Comparison of ENCODE assay signal across 8 cellular contexts in the genomic region with DNA sequence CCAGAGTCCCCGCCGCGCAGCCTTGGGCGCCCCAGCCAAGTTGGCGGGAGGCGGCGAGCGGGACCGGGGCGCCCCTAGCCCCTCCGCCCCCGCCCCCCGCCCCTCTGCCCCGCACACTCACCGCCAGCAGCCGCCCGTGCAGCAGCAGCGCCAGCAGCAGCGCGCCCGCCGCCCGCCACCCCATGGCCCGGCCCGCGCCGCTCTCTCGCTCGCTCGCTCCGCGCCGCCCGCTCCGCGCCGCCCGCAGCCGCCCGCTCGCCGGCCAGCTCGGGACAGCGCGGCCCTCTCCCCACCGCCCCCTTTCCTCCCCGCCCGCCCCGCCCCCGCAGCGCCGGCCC. TPM values are rescaled to one million over a fixed set of nuclear protein-coding genes. Genes with fewer than 3 reads are reported as not detected.
DNase-seq lines count a peak whose midpoint lies in the region; ATAC-seq, FAIRE-seq and TF ChIP-seq lines count a peak whose summit lies in the region.

A gene (minus strand): TSS at position 277 of the 338 bp plus-strand sequence. CDS start 93 bp downstream, at position 184.

- RAD21 ChIA-PET in GM12878 (lab: Charles Lee; ENCODE audit: unreplicated experiment), result interaction anchor here (1.3 to 1.5 kb wide), 2 partner anchors 26 to 145 kb away, joined by 3 read pairs; no protein-coding TSS in a partner anchor

- no peak for TF ChIP-seq POLR2A in GM12878 (IDR thresholded peaks at IDR 0.05; ENCODE audit: low read depth, low read length)

- BruUV-seq in GM12878 (replicated peaks; lab: Mats Ljungman, UMichigan), result no TSS peak

- TF ChIP-seq CTCF in GM12878 (IDR thresholded peaks at IDR 0.05 in 2 of 3, conservative IDR thresholded peaks at IDR 0.05 in 1 of 3; ENCODE audit: control insufficient read depth in 2 of 3, extremely low read depth in 1 of 3, insufficient read depth in 1 of 3, low read depth in 3 of 3, low read length in 3 of 3) (no peak), subcutaneous adipose tissue (IDR thresholded peaks at IDR 0.05; ENCODE audit: low read depth) (no peak)

- H3K36me3 ChIP-seq in GM12878 (ENCODE audit: control insufficient read depth in 2 of 2, insufficient read depth in 2 of 2, low read length in 1 of 2), result no peaks in the 10 kb centered on the region

- TF ChIP-seq EP300 in GM12878 (IDR thresholded peaks at IDR 0.05; ENCODE audit: borderline replicate concordance in 1 of 2, control insufficient read depth in 1 of 2, low read depth in 2 of 2, low read length in 2 of 2), result no peak

- POLR2A ChIA-PET in GM12878 (lab: Charles Lee), result no interaction called here

- peak within 1 kb of the TSS; percentile 76 for H2AFZ ChIP-seq in GM12878 (ENCODE audit: control insufficient read depth, low read depth, low read length)

- peaks cover 0 to 6% of the 10 kb centered on the region in 2 experiments; a peak in 2 of 4 replicates for H3K27me3 ChIP-seq in GM12878 (replicated peaks in 1 of 2; ENCODE audit: control insufficient read depth in 2 of 2, insufficient read depth in 2 of 2, low read length in 1 of 2)
- no peaks in the 10 kb centered on the region for H3K27me3 ChIP-seq in layer of hippocampus (ENCODE audit: control insufficient read depth, insufficient read depth, low read length)

- H3K9ac ChIP-seq in GM12878 (ENCODE audit: control insufficient read depth, insufficient read depth, low read length), result 0 out of 2 replicates have a peak within 1 kb of the TSS, but pooled peaks have one; percentile 44

- no peak for TF ChIP-seq RAD21 in GM12878 (IDR thresholded peaks at IDR 0.05; ENCODE audit: insufficient read depth, low read depth, low read length)

- peak within 1 kb of the TSS; percentile 83 for H3K4me2 ChIP-seq in GM12878 (ENCODE audit: control insufficient read depth, insufficient read depth)

- H3K4me3 ChIP-seq in GM12878, result peak within 1 kb of the TSS; percentile 53; the same call in 1 of the 2 replicates

- no peaks in the 10 kb centered on the region for H3K9me3 ChIP-seq in GM12878 (replicated peaks; ENCODE audit: control insufficient read depth, insufficient read depth, low read length)

- no peak for FAIRE-seq in GM12878 (lab: Jason Lieb, UNC)

- SMC1A ChIA-PET in GM12878 (lab: Charles Lee; ENCODE audit: uncharacterized antibody, unreplicated experiment), result no interaction called here

- H3K79me2 ChIP-seq in GM12878 (ENCODE audit: control insufficient read depth, insufficient read depth, low read length), result no peaks in the 10 kb centered on the region

- peaks cover 2% of the 10 kb centered on the region; the same call in 1 of the 2 replicates for H4K20me1 ChIP-seq in GM12878 (ENCODE audit: control insufficient read depth, insufficient read depth)

- 0% methylated on average over 2 of the region's 52 CpGs for WGBS in GM12878 (ENCODE audit: insufficient coverage, insufficient replicate concordance, low lambda C conversion rate, missing lambda C conversion rate)

- in situ Hi-C loops in GM12878 (cut with MboI), result no loop called here

- peak; percentile 34 for ATAC-seq in GM12878

- intact Hi-C loops in GM12878 (cut with micrococcal nuclease; ENCODE audit: unreplicated experiment), result no loop called here

- DNase-seq in NOMO-1 treated with dmso at 0.1 percent for 144 hours (lab: John Stamatoyannopoulos, UW; ENCODE audit: unreplicated experiment), result peak; percentile 46
- no peak for DNase-seq in NOMO-1 treated with DMSO at 0.1 percent for 48 hours (lab: John Stamatoyannopoulos, UW; ENCODE audit: unreplicated experiment)
- no peak for DNase-seq in GM12878 (ENCODE audit: low read depth, low spot score)
- DNase-seq in NCI-H526 (lab: John Stamatoyannopoulos, UW), result no peak
- no peak for DNase-seq in COLO668 (lab: John Stamatoyannopoulos, UW; ENCODE audit: unreplicated experiment)
- DNase-seq in NCI-H1436 (lab: John Stamatoyannopoulos, UW), result no peak

- no peaks in the 10 kb centered on the region; the same call in 1 of the 2 replicates for H3K4me1 ChIP-seq in GM12878 (ENCODE audit: control insufficient read depth, insufficient read depth, low read length)

- CTCF ChIA-PET in GM12878 (lab: Yijun Ruan, JAX), result no interaction called here

- no peak within 1 kb of the TSS for H3K27ac ChIP-seq in GM12878 (ENCODE audit: control insufficient read depth, insufficient read depth)
- H3K27ac ChIP-seq in layer of hippocampus (ENCODE audit: low read depth, low read length), result peak within 1 kb of the TSS; percentile 39

TF ChIP-seq in GM12878, 131 proteins besides CTCF, POLR2A, EP300 and RAD21:
- no peak for TF ChIP-seq NR2C2 (IDR thresholded peaks at IDR 0.05; ENCODE audit: borderline replicate concordance, control insufficient read depth, insufficient read length, low read depth)
- no peak for TF ChIP-seq BHLHE40 (IDR thresholded peaks at IDR 0.05; ENCODE audit: borderline replicate concordance in 1 of 2, low read depth in 2 of 2, low read length in 1 of 2)

RNA-seq across cellular contexts. Expression of the gene that starts here (rescaled TPM):
- total RNA-seq in GM12878 (2013; cell fraction: nucleolus; rRNA removed), result 47.4 and 56.6 TPM in 2 replicates
- total RNA-seq in GM12878 (2014; rRNA removed) (0.82 and 1.2 TPM in 2 replicates), GM12878 (2014; rRNA removed; fragmentation: Illumina TruSeq; extraction: Trizol) (0.63 and 0.83 TPM in 2 replicates), GM12878 (2021) (3.4 and 3.5 TPM in 2 replicates), subcutaneous adipose tissue (100 to 1,000 TPM in 3 of 4 donors, 10 to 100 TPM in 1; 90.5 to 556 (median 207) TPM)
- polyA plus RNA-seq in GM12878 (2011; ENCODE audit: low read depth), result 0.75 TPM
- polyA plus RNA-seq in GM12878 (2011; rRNA removed) (0.62 and 0.71 TPM in 2 replicates), GM12878 (2014; fragmentation: Illumina TruSeq; extraction: Trizol) (0.06 and 0.40 TPM in 2 replicates), GM12878 (2014; fragmentation: Nextera tagmentation; extraction: Ambion mirVana) (not detected), GM12878 (2014; rRNA removed) (0.76 and 1.3 TPM in 2 replicates), GM12878 (2016; fragmentation: Nextera tagmentation; extraction: Ambion mirVana) (1 to 10 TPM in 1 of 2 experiments, under 1 TPM in 1; 0.30 to 1.1 TPM)
- 0.93 and 1.1 TPM in 2 replicates for polyA plus RNA-seq in GM12878 (2011; cell fraction: cytosol; rRNA removed)
- polyA plus RNA-seq in GM12878 (2011; cell fraction: nucleus; rRNA removed), result 6.3 and 9.3 TPM in 2 replicates
- polyA plus RNA-seq in GM12878 (2012), result 4.3 and 6.8 TPM in 2 replicates
- polyA minus RNA-seq in GM12878 (2011; rRNA and poly(A)+ RNA removed), result 2.3 and 6.0 TPM in 2 replicates
- 1.5 and 2.3 TPM in 2 replicates for polyA minus RNA-seq in GM12878 (2011; cell fraction: cytosol; rRNA and poly(A)+ RNA removed)
- polyA minus RNA-seq in GM12878 (2011; cell fraction: nucleus; rRNA and poly(A)+ RNA removed), result 4.8 and 5.2 TPM in 2 replicates
